In genomic region chr10:44897049-44897448, GRCh38 we compare ENCODE assay signal across 28 cellular contexts. TPM values are rescaled to one million over a fixed set of nuclear protein-coding genes. Genes with fewer than 3 reads are reported as not detected.
"Had no signal": no experiment of that assay in that cellular context is flagged by ENCODE, and none has a peak within 500 bp of the region (broad histone marks: within the 10 kb centered on the region; RNA-seq: fewer than 3 reads in every experiment).

No MANE protein-coding gene starts in this region.

- H3K9me3 Mint-ChIP-seq: activated naive CD4-positive, alpha-beta T cell treated with anti-CD3 and anti-CD28 coated beads, Interleukin-2, amount 50 U/mL, for 24 hours; mesothelial cell of epicardium; naive B cell; stimulated activated effector memory CD8-positive, alpha-beta T cell treated with anti-CD3 and anti-CD28 coated beads, Interleukin-12 subunit alpha, Interleukin-12 subunit beta, amount 100 ng/mL, for 72 hours; stimulated activated naive CD8-positive, alpha-beta T cell treated with anti-CD3 and anti-CD28 coated beads, Interleukin-15, Interleukin-2, amounts not matched to agents 100 ng/mL and 50 ng/mL, for 24 hours had no signal

- H3K4me3 ChIP-seq: esophagus squamous epithelium, ovary, prostate gland, sigmoid colon, thoracic aorta had no signal

- H3K4me3 Mint-ChIP-seq: activated naive CD4-positive, alpha-beta T cell treated with anti-CD3 and anti-CD28 coated beads, Interleukin-2, amount 50 U/mL, for 24 hours; mesothelial cell of epicardium; naive B cell; nephron progenitor cell; stimulated activated effector memory CD8-positive, alpha-beta T cell treated with anti-CD3 and anti-CD28 coated beads, Interleukin-12 subunit alpha, Interleukin-12 subunit beta, amount 100 ng/mL, for 72 hours; stimulated activated naive CD8-positive, alpha-beta T cell treated with anti-CD3 and anti-CD28 coated beads, Interleukin-15, Interleukin-2, amounts not matched to agents 100 ng/mL and 50 ng/mL, for 24 hours; T-helper 17 cell had no signal

- H3K27me3 ChIP-seq: esophagus squamous epithelium, ovary, sigmoid colon had no signal

- H3K36me3 Mint-ChIP-seq: activated naive CD4-positive, alpha-beta T cell treated with anti-CD3 and anti-CD28 coated beads, Interleukin-2, amount 50 U/mL, for 24 hours; naive B cell; stimulated activated effector memory CD8-positive, alpha-beta T cell treated with anti-CD3 and anti-CD28 coated beads, Interleukin-12 subunit alpha, Interleukin-12 subunit beta, amount 100 ng/mL, for 72 hours had no signal

- H3K9me3 ChIP-seq: esophagus squamous epithelium, ovary, prostate gland, sigmoid colon, thoracic aorta had no signal

- H3K36me3 ChIP-seq: esophagus squamous epithelium, ovary, prostate gland, sigmoid colon, thoracic aorta, WERI-Rb-1 had no signal

- H3K4me1 Mint-ChIP-seq: activated naive CD4-positive, alpha-beta T cell treated with anti-CD3 and anti-CD28 coated beads, Interleukin-2, amount 50 U/mL, for 24 hours; stimulated activated effector memory CD8-positive, alpha-beta T cell treated with anti-CD3 and anti-CD28 coated beads, Interleukin-12 subunit alpha, Interleukin-12 subunit beta, amount 100 ng/mL, for 72 hours had no signal

- H3K27ac ChIP-seq: esophagus squamous epithelium, ovary, prostate gland, sigmoid colon, thoracic aorta, WERI-Rb-1 had no signal

- H3K4me1 ChIP-seq: esophagus squamous epithelium, prostate gland, sigmoid colon had no signal

- H3K27me3 Mint-ChIP-seq: activated naive CD4-positive, alpha-beta T cell treated with anti-CD3 and anti-CD28 coated beads, Interleukin-2, amount 50 U/mL, for 24 hours; stimulated activated naive CD8-positive, alpha-beta T cell treated with anti-CD3 and anti-CD28 coated beads, Interleukin-15, Interleukin-2, amounts not matched to agents 100 ng/mL and 50 ng/mL, for 24 hours had no signal

- DNase-seq: activated CD4-positive, alpha-beta T cell treated with anti-CD3 and anti-CD28 coated beads for 48 hours; activated CD4-positive, alpha-beta T cell treated with anti-CD3 and anti-CD28 coated beads, Interleukin-2, amount 50 U/mL, for 48 hours; activated CD8-positive, alpha-beta memory T cell treated with anti-CD3 and anti-CD28 coated beads for 24 hours; activated T-cell treated with anti-CD3 and anti-CD28 coated beads, Interleukin-2, amount 50 U/mL, for 1 hour; dermis blood vessel endothelial cell; effector CD4-positive, alpha-beta T cell; esophagus squamous epithelium; foreskin melanocyte; naive B cell; nephron progenitor cell; ovary; retina; sigmoid colon; small intestine; stimulated activated CD4-positive, alpha-beta T cell treated with anti-CD3 and anti-CD28 coated beads, Interleukin-4, amount 100 ng/mL, for 24 hours; T-helper 17 cell; T1000; trophoblast cell; WERI-Rb-1 had no signal

- H3K27ac Mint-ChIP-seq: activated naive CD4-positive, alpha-beta T cell treated with anti-CD3 and anti-CD28 coated beads, Interleukin-2, amount 50 U/mL, for 24 hours; mesothelial cell of epicardium; naive B cell; nephron progenitor cell; stimulated activated effector memory CD8-positive, alpha-beta T cell treated with anti-CD3 and anti-CD28 coated beads, Interleukin-12 subunit alpha, Interleukin-12 subunit beta, amount 100 ng/mL, for 72 hours; stimulated activated naive CD8-positive, alpha-beta T cell treated with anti-CD3 and anti-CD28 coated beads, Interleukin-15, Interleukin-2, amounts not matched to agents 100 ng/mL and 50 ng/mL, for 24 hours; T-helper 17 cell had no signal

RNA-seq across cellular contexts. Expression of gene TMEM72, which starts 14.1 kb away (rescaled TPM):
- total RNA-seq: bronchial epithelial cell, dermis blood vessel endothelial cell, esophagus squamous epithelium, glomerular endothelial cell, ovary, subcutaneous adipose tissue, T-helper 17 cell, thoracic aorta had no signal
